ENCODE assay signal across 1 cellular context in genomic region chr22:17638432-17639237, GRCh38.
TF ChIP-seq lines count a peak whose summit lies in the region.

A gene with protein sequence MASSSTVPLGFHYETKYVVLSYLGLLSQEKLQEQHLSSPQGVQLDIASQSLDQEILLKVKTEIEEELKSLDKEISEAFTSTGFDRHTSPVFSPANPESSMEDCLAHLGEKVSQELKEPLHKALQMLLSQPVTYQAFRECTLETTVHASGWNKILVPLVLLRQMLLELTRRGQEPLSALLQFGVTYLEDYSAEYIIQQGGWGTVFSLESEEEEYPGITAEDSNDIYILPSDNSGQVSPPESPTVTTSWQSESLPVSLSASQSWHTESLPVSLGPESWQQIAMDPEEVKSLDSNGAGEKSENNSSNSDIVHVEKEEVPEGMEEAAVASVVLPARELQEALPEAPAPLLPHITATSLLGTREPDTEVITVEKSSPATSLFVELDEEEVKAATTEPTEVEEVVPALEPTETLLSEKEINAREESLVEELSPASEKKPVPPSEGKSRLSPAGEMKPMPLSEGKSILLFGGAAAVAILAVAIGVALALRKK (plus strand): TSS chr22:17638757. CDS start chr22:17655712, 16,955 bp downstream.

TF ChIP-seq in HepG2, 621 proteins besides CTCF, POLR2A, EP300 and RAD21 (continued from another document and continues in another):
- TF ChIP-seq, protein P1, sequence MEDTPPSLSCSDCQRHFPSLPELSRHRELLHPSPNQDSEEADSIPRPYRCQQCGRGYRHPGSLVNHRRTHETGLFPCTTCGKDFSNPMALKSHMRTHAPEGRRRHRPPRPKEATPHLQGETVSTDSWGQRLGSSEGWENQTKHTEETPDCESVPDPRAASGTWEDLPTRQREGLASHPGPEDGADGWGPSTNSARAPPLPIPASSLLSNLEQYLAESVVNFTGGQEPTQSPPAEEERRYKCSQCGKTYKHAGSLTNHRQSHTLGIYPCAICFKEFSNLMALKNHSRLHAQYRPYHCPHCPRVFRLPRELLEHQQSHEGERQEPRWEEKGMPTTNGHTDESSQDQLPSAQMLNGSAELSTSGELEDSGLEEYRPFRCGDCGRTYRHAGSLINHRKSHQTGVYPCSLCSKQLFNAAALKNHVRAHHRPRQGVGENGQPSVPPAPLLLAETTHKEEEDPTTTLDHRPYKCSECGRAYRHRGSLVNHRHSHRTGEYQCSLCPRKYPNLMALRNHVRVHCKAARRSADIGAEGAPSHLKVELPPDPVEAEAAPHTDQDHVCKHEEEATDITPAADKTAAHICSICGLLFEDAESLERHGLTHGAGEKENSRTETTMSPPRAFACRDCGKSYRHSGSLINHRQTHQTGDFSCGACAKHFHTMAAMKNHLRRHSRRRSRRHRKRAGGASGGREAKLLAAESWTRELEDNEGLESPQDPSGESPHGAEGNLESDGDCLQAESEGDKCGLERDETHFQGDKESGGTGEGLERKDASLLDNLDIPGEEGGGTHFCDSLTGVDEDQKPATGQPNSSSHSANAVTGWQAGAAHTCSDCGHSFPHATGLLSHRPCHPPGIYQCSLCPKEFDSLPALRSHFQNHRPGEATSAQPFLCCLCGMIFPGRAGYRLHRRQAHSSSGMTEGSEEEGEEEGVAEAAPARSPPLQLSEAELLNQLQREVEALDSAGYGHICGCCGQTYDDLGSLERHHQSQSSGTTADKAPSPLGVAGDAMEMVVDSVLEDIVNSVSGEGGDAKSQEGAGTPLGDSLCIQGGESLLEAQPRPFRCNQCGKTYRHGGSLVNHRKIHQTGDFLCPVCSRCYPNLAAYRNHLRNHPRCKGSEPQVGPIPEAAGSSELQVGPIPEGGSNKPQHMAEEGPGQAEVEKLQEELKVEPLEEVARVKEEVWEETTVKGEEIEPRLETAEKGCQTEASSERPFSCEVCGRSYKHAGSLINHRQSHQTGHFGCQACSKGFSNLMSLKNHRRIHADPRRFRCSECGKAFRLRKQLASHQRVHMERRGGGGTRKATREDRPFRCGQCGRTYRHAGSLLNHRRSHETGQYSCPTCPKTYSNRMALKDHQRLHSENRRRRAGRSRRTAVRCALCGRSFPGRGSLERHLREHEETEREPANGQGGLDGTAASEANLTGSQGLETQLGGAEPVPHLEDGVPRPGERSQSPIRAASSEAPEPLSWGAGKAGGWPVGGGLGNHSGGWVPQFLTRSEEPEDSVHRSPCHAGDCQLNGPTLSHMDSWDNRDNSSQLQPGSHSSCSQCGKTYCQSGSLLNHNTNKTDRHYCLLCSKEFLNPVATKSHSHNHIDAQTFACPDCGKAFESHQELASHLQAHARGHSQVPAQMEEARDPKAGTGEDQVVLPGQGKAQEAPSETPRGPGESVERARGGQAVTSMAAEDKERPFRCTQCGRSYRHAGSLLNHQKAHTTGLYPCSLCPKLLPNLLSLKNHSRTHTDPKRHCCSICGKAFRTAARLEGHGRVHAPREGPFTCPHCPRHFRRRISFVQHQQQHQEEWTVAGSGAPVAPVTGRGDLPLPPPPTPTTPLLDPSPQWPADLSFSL (CRISPR knock-in tag; IDR thresholded peaks at IDR 0.05): no peak
- TF ChIP-seq ZBTB7A (CRISPR knock-in tag; IDR thresholded peaks at IDR 0.05): no peak
- peak; percentile 72; the same call in 1 of the 2 replicates for TF ChIP-seq ZNF235 (CRISPR knock-in tag; IDR thresholded peaks at IDR 0.05; ENCODE audit: borderline replicate concordance)
- peak; percentile 27; the same call in 1 of the 2 replicates for TF ChIP-seq ZNF770 (CRISPR knock-in tag; IDR thresholded peaks at IDR 0.05)
- no peak for TF ChIP-seq ZNF7 (CRISPR knock-in tag; IDR thresholded peaks at IDR 0.05)
- TF ChIP-seq CREB1 (IDR thresholded peaks at IDR 0.05): peak; percentile 89
- TF ChIP-seq CREB1 (CRISPR knock-in tag; IDR thresholded peaks at IDR 0.05): peak; percentile 94
- TF ChIP-seq, protein P2, sequence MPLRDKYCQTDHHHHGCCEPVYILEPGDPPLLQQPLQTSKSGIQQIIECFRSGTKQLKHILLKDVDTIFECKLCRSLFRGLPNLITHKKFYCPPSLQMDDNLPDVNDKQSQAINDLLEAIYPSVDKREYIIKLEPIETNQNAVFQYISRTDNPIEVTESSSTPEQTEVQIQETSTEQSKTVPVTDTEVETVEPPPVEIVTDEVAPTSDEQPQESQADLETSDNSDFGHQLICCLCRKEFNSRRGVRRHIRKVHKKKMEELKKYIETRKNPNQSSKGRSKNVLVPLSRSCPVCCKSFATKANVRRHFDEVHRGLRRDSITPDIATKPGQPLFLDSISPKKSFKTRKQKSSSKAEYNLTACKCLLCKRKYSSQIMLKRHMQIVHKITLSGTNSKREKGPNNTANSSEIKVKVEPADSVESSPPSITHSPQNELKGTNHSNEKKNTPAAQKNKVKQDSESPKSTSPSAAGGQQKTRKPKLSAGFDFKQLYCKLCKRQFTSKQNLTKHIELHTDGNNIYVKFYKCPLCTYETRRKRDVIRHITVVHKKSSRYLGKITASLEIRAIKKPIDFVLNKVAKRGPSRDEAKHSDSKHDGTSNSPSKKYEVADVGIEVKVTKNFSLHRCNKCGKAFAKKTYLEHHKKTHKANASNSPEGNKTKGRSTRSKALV (CRISPR knock-in tag; IDR thresholded peaks at IDR 0.05): no peak; the same call in 1 of the 2 replicates
- peak; percentile 9; the same call in 1 of the 2 replicates for TF ChIP-seq ZKSCAN8 (CRISPR knock-in tag; IDR thresholded peaks at IDR 0.05; ENCODE audit: borderline replicate concordance)
- peak; percentile 36; the same call in 1 of the 2 replicates for TF ChIP-seq TARDBP (CRISPR knock-in tag; IDR thresholded peaks at IDR 0.05)
- 0 out of 2 replicates have a peak, but pooled peaks have one; percentile 18 for TF ChIP-seq ZNF446 (CRISPR knock-in tag; IDR thresholded peaks at IDR 0.05)
- TF ChIP-seq ATF1 (CRISPR knock-in tag; IDR thresholded peaks at IDR 0.05): peak; percentile 86
- TF ChIP-seq ZNF281 (CRISPR knock-in tag; IDR thresholded peaks at IDR 0.05; ENCODE audit: borderline replicate concordance): no peak; the same call in 1 of the 2 replicates
- peak; percentile 28 for TF ChIP-seq HNRNPH1 (optimal IDR thresholded peaks at IDR 0.05; ENCODE audit: low read depth, low read length)
- TF ChIP-seq HNF4A (CRISPR knock-in tag; IDR thresholded peaks at IDR 0.05): peak; percentile 30; the same call in 1 of the 2 replicates
- no peak for TF ChIP-seq TBX3 (IDR thresholded peaks at IDR 0.05; ENCODE audit: borderline replicate concordance)
- no peak for TF ChIP-seq TEAD2 (CRISPR knock-in tag; IDR thresholded peaks at IDR 0.05)
- no peak for TF ChIP-seq ZNF550 (CRISPR knock-in tag; IDR thresholded peaks at IDR 0.05; ENCODE audit: borderline replicate concordance)
- TF ChIP-seq AGO1 (IDR thresholded peaks at IDR 0.05; ENCODE audit: low read depth, low read length, poor library complexity, severe bottlenecking): peak; percentile 53
- TF ChIP-seq, protein P3, sequence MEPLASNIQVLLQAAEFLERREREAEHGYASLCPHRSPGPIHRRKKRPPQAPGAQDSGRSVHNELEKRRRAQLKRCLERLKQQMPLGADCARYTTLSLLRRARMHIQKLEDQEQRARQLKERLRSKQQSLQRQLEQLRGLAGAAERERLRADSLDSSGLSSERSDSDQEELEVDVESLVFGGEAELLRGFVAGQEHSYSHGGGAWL (CRISPR knock-in tag; IDR thresholded peaks at IDR 0.05): no peak
- TF ChIP-seq DMAP1 (CRISPR knock-in tag; IDR thresholded peaks at IDR 0.05): peak; percentile 21; the same call in 1 of the 2 replicates
- TF ChIP-seq, protein P4, sequence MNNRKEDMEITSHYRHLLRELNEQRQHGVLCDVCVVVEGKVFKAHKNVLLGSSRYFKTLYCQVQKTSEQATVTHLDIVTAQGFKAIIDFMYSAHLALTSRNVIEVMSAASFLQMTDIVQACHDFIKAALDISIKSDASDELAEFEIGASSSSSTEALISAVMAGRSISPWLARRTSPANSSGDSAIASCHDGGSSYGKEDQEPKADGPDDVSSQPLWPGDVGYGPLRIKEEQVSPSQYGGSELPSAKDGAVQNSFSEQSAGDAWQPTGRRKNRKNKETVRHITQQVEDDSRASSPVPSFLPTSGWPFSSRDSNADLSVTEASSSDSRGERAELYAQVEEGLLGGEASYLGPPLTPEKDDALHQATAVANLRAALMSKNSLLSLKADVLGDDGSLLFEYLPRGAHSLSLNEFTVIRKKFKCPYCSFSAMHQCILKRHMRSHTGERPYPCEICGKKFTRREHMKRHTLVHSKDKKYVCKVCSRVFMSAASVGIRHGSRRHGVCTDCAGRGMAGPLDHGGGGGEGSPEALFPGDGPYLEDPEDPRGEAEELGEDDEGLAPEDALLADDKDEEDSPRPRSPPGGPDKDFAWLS (CRISPR knock-in tag; IDR thresholded peaks at IDR 0.05; ENCODE audit: borderline replicate concordance): no peak
- TF ChIP-seq MAX (IDR thresholded peaks at IDR 0.05): peak; percentile 32
- peak; percentile 91 for TF ChIP-seq SAP130 (CRISPR knock-in tag; IDR thresholded peaks at IDR 0.05; ENCODE audit: low read depth)
- TF ChIP-seq ZFP82 (CRISPR knock-in tag; IDR thresholded peaks at IDR 0.05; ENCODE audit: borderline replicate concordance): no peak
- no peak; the same call in 1 of the 2 replicates for TF ChIP-seq GTF2F1 (IDR thresholded peaks at IDR 0.05; ENCODE audit: low read length)
- TF ChIP-seq, protein P5, sequence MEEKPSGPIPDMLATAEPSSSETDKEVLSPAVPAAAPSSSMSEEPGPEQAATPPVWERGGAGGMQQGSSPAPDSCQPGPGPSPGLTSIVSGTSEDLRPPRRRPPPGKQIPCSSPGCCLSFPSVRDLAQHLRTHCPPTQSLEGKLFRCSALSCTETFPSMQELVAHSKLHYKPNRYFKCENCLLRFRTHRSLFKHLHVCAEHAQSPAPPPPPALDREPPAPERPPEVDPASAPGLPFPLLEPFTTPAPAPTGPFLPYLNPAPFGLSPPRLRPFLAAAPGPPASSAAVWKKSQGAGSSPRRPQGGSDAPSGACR (CRISPR knock-in tag; IDR thresholded peaks at IDR 0.05): peak; percentile 57; the same call in 1 of the 2 replicates
- TF ChIP-seq, protein P6, sequence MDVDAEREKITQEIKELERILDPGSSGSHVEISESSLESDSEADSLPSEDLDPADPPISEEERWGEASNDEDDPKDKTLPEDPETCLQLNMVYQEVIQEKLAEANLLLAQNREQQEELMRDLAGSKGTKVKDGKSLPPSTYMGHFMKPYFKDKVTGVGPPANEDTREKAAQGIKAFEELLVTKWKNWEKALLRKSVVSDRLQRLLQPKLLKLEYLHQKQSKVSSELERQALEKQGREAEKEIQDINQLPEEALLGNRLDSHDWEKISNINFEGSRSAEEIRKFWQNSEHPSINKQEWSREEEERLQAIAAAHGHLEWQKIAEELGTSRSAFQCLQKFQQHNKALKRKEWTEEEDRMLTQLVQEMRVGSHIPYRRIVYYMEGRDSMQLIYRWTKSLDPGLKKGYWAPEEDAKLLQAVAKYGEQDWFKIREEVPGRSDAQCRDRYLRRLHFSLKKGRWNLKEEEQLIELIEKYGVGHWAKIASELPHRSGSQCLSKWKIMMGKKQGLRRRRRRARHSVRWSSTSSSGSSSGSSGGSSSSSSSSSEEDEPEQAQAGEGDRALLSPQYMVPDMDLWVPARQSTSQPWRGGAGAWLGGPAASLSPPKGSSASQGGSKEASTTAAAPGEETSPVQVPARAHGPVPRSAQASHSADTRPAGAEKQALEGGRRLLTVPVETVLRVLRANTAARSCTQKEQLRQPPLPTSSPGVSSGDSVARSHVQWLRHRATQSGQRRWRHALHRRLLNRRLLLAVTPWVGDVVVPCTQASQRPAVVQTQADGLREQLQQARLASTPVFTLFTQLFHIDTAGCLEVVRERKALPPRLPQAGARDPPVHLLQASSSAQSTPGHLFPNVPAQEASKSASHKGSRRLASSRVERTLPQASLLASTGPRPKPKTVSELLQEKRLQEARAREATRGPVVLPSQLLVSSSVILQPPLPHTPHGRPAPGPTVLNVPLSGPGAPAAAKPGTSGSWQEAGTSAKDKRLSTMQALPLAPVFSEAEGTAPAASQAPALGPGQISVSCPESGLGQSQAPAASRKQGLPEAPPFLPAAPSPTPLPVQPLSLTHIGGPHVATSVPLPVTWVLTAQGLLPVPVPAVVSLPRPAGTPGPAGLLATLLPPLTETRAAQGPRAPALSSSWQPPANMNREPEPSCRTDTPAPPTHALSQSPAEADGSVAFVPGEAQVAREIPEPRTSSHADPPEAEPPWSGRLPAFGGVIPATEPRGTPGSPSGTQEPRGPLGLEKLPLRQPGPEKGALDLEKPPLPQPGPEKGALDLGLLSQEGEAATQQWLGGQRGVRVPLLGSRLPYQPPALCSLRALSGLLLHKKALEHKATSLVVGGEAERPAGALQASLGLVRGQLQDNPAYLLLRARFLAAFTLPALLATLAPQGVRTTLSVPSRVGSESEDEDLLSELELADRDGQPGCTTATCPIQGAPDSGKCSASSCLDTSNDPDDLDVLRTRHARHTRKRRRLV (CRISPR knock-in tag; IDR thresholded peaks at IDR 0.05): peak; percentile 76
- peak; percentile 77 for TF ChIP-seq PHF8 (CRISPR knock-in tag; IDR thresholded peaks at IDR 0.05)
- TF ChIP-seq PITX1 (CRISPR knock-in tag; IDR thresholded peaks at IDR 0.05): no peak; the same call in 1 of the 2 replicates
- no peak for TF ChIP-seq PHF5A (CRISPR knock-in tag; IDR thresholded peaks at IDR 0.05; ENCODE audit: low read depth, unreplicated experiment)
- TF ChIP-seq ZNF615 (CRISPR knock-in tag; IDR thresholded peaks at IDR 0.05; ENCODE audit: borderline replicate concordance): no peak
